ENCODE assay signal across 8 cellular contexts in genomic region chr2:43158259-43158880, GRCh38.
A peak's percentile ranks its signal among the peaks of the same experiment; 100 is the strongest.
DNase-seq lines count a peak whose midpoint lies in the region; ATAC-seq, FAIRE-seq and TF ChIP-seq lines count a peak whose summit lies in the region.

No MANE protein-coding gene starts in this region.

- peaks cover 19% of the 10 kb centered on the region for H3K4me1 ChIP-seq in astrocyte (ENCODE audit: insufficient read depth, low read length)

- TF ChIP-seq CTCF in astrocyte (IDR thresholded peaks at IDR 0.05; ENCODE audit: insufficient read depth, low read depth, low read length): no peak

- FAIRE-seq in astrocyte (lab: Jason Lieb, UNC): no peak

- peaks cover 20% of the 10 kb centered on the region for H3K27me3 Mint-ChIP-seq in astrocyte (ENCODE audit: low read depth, unreplicated experiment)

- H2AFZ ChIP-seq in astrocyte (ENCODE audit: low read depth, low read length): peak overlapping the region; percentile 66

- peak overlapping the region; percentile 79 for H3K4me2 ChIP-seq in astrocyte (ENCODE audit: low read length)

- no peak overlapping the region for H3K4me3 Mint-ChIP-seq in astrocyte (ENCODE audit: unreplicated experiment)

- no peaks in the 10 kb centered on the region for H4K20me1 ChIP-seq in astrocyte (ENCODE audit: insufficient read depth, low read length)

- H3K27ac ChIP-seq in astrocyte (ENCODE audit: low read depth, low read length): peak overlapping the region; percentile 72

- ATAC-seq in HG02870 (IDR thresholded peaks at IDR 0.05; ENCODE audit: unreplicated experiment): peak; percentile 17

- peaks cover 12% of the 10 kb centered on the region for H3K4me1 Mint-ChIP-seq in astrocyte (ENCODE audit: low read depth, unreplicated experiment)

- DNase-seq in GM03348 (ENCODE audit: low spot score) (peak; percentile 87), RPMI7951 (ENCODE audit: low read depth) (peak; percentile 88), astrocyte (ENCODE audit: low read depth) (peak; percentile 70), kidney glomerular epithelial cell (lab: John Stamatoyannopoulos, UW) (peak; percentile 83), cerebellum (ENCODE audit: low spot score) (no peak), mesenteric fat pad (ENCODE audit: low spot score) (no peak)
- DNase-seq in stimulated activated CD8-positive, alpha-beta memory T cell treated with anti-CD3 and anti-CD28 coated beads, Interleukin-4, amount 100 ng/mL, for 24 hours (ENCODE audit: low read depth): peak; percentile 43

- H3K27ac Mint-ChIP-seq in astrocyte (ENCODE audit: unreplicated experiment): peak overlapping the region; percentile 86

- H3K9ac ChIP-seq in astrocyte (ENCODE audit: low read length): peak overlapping the region; percentile 73

- no peaks in the 10 kb centered on the region for H3K27me3 ChIP-seq in astrocyte (ENCODE audit: insufficient read depth, low read length)

- H3K36me3 ChIP-seq in astrocyte (ENCODE audit: insufficient read depth, low read length): no peaks in the 10 kb centered on the region

- no peaks in the 10 kb centered on the region for H3K36me3 Mint-ChIP-seq in astrocyte (ENCODE audit: low read depth, unreplicated experiment)

- H3K9me3 Mint-ChIP-seq in astrocyte (ENCODE audit: unreplicated experiment): no peaks in the 10 kb centered on the region

- no peaks in the 10 kb centered on the region for H3K9me3 ChIP-seq in astrocyte (ENCODE audit: insufficient read depth, low read depth, low read length)

- H3K79me2 ChIP-seq in astrocyte (ENCODE audit: insufficient read depth, low read length): no peaks in the 10 kb centered on the region

- H3K4me3 ChIP-seq in astrocyte (ENCODE audit: insufficient read depth, low read depth, low read length): no peak overlapping the region

Comparison
In these comparisons a context has a peak if more than half of its experiments do, and no peak if none do; other contexts are left out.
1. DNase-seq: peak in GM03348 (single experiment), RPMI7951 (single experiment), astrocyte (single experiment), kidney glomerular epithelial cell (single experiment) and stimulated activated CD8-positive, alpha-beta memory T cell treated with anti-CD3 and anti-CD28 coated beads, Interleukin-4, amount 100 ng/mL, for 24 hours (single experiment); none in cerebellum (single experiment) and mesenteric fat pad (single experiment).